ENCODE assay signal across 17 cellular contexts in the genomic region with DNA sequence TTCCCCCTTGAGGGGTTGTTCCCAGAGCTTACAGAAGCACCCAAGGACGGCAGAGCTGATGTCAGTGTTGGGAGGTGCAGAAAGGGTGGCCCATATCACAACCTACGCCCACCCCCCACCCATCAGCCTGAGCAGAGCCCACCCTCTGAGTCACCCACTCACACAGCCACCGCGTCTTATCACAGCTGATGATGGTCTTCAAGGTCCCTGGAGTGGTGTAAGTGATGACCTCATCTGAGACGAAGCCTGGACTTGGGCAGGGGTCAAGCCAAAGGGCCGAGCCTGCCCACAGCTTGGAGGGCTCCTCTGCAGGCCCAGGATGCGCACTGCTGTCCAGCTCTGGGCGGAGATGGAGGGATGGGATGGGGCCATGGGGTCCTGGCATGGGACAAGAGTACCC. TPM values are rescaled to one million over a fixed set of nuclear protein-coding genes. Genes with fewer than 3 reads are reported as not detected.
A peak's percentile ranks its signal among the peaks of the same experiment; 100 is the strongest.
DNase-seq lines count a peak whose midpoint lies in the region; ATAC-seq and TF ChIP-seq lines count a peak whose summit lies in the region.
"Had no signal": no experiment of that assay in that cellular context is flagged by ENCODE, and none has a peak within 500 bp of the region (broad histone marks: within the 10 kb centered on the region; RNA-seq: fewer than 3 reads in every experiment).

No MANE protein-coding gene starts in this region.

- intact Hi-C loops in breast epithelium (cut with DNase I; ENCODE audit: low total_unique reads): no loop called here

- peak overlapping the region; percentile 17 for H2AK5ac ChIP-seq in neuronal stem cell (ENCODE audit: low read depth, low read length)

- peak; percentile 46 for DNase-seq in fibroblast of the aortic adventitia (ENCODE audit: low read depth)
- no peak for DNase-seq in neuronal stem cell (ENCODE audit: low spot score)
- no peak for DNase-seq in breast epithelium (ENCODE audit: low spot score in 2 of 2)
- DNase-seq in stimulated activated CD4-positive, alpha-beta T cell treated with anti-CD3 and anti-CD28 coated beads, Interleukin-2, amount 100 ng/mL, for 48 hours: no peak
- DNase-seq: DMS153; NCI-H1436; NCI-H2171; NCI-H446; NK-92 treated with Interleukin-12 subunit alpha and Interleukin-12 subunit beta, amount 100 ng/mL, for 24 hours; SIG-M5 had no signal

- H3K4me2 ChIP-seq in BLaER1 (peak overlapping the region; percentile 97), neuronal stem cell (ENCODE audit: insufficient read depth, low read length, poor library complexity, severe bottlenecking) (no peak overlapping the region)
- H3K4me2 ChIP-seq: KMS-11 had no signal

- H3K9me3 ChIP-seq in BLaER1: no peaks in the 10 kb centered on the region
- no peaks in the 10 kb centered on the region for H3K9me3 ChIP-seq in HEK293 (ENCODE audit: control insufficient read depth, insufficient read depth, low read depth, low read length)
- no peaks in the 10 kb centered on the region for H3K9me3 ChIP-seq in neuronal stem cell (replicated peaks in 1 of 2; ENCODE audit: control insufficient read depth in 2 of 2, insufficient read depth in 1 of 2, low read depth in 1 of 2, low read length in 2 of 2)
- H3K9me3 ChIP-seq in breast epithelium: no peaks in the 10 kb centered on the region
- H3K9me3 ChIP-seq: Caco-2 had no signal

- H3K18ac ChIP-seq in neuronal stem cell (ENCODE audit: low read length): peak overlapping the region; percentile 5

- H2BK12ac ChIP-seq in neuronal stem cell (ENCODE audit: low read length): no peak overlapping the region

- no peak overlapping the region for H2AFZ ChIP-seq in neuronal stem cell (ENCODE audit: low read length)

- H3K4me1 ChIP-seq in BLaER1: peaks cover 81% of the 10 kb centered on the region
- H3K4me1 ChIP-seq in HEK293 (ENCODE audit: control insufficient read depth, insufficient read depth, low read length): no peaks in the 10 kb centered on the region
- H3K4me1 ChIP-seq in neuronal stem cell (ENCODE audit: control insufficient read depth in 2 of 2, insufficient read depth in 1 of 2, low read depth in 1 of 2, low read length in 2 of 2): peaks cover 7% of the 10 kb centered on the region in 2 donors
- no peaks in the 10 kb centered on the region for H3K4me1 ChIP-seq in breast epithelium

- no peak overlapping the region for H2BK5ac ChIP-seq in neuronal stem cell (ENCODE audit: low read length)

- TF ChIP-seq CTCF in HEK293 (tag by site-specific recombination; IDR thresholded peaks at IDR 0.05): no peak
- TF ChIP-seq CTCF in fibroblast of the aortic adventitia (IDR thresholded peaks at IDR 0.05; ENCODE audit: insufficient read depth, low read length): no peak
- no peak for TF ChIP-seq CTCF in breast epithelium (IDR thresholded peaks at IDR 0.05)

- H2BK15ac ChIP-seq in neuronal stem cell (ENCODE audit: low read length): no peak overlapping the region

- ATAC-seq in HG02973 (IDR thresholded peaks at IDR 0.05; ENCODE audit: unreplicated experiment): no peak

- H3K23ac ChIP-seq in neuronal stem cell (ENCODE audit: low read depth, low read length, poor library complexity): no peak overlapping the region

- no peak overlapping the region for H2BK120ac ChIP-seq in neuronal stem cell (ENCODE audit: low read depth, low read length)

- H3K4ac ChIP-seq in neuronal stem cell (ENCODE audit: low read length): no peak overlapping the region

- H3K9ac ChIP-seq in BLaER1: no peak overlapping the region
- no peak overlapping the region for H3K9ac ChIP-seq in neuronal stem cell (ENCODE audit: low read depth, low read length, poor library complexity)
- H3K9ac ChIP-seq: KMS-11 had no signal

- H4K91ac ChIP-seq in neuronal stem cell (ENCODE audit: low read depth, low read length, poor library complexity): no peak overlapping the region

- CTCF ChIA-PET in HEK293 (lab: Yijun Ruan, JAX): interaction anchor here (0.6 to 2.7 kb wide), 19 partner anchors 8 to 241 kb away, joined by 3 to 27 read pairs (median 4); no protein-coding TSS in a partner anchor

- H3K27ac ChIP-seq in BLaER1: peak overlapping the region; percentile 23; the same call in 1 of the 2 replicates
- no peak overlapping the region for H3K27ac ChIP-seq in HEK293 (ENCODE audit: extremely low read depth, low read depth, low read length)
- no peak overlapping the region for H3K27ac ChIP-seq in neuronal stem cell (replicated peaks; ENCODE audit: low read length)
- no peak overlapping the region for H3K27ac ChIP-seq in breast epithelium
- H3K27ac ChIP-seq: KMS-11 had no signal

- TF ChIP-seq POLR2A in breast epithelium (IDR thresholded peaks at IDR 0.05): no peak

- H3K27me3 ChIP-seq in BLaER1: peaks cover 4% of the 10 kb centered on the region; the same call in 1 of the 2 replicates
- peaks cover 0 to 63% (median 21%) of the 10 kb centered on the region in 3 experiments for H3K27me3 ChIP-seq in neuronal stem cell (ENCODE audit: control insufficient read depth in 3 of 3, insufficient read depth in 3 of 3, low read depth in 1 of 3, low read length in 3 of 3)
- H3K27me3 ChIP-seq in breast epithelium: peaks cover 0 to 12% of the 10 kb centered on the region in 2 donors

- no peak overlapping the region for H4K8ac ChIP-seq in neuronal stem cell (ENCODE audit: low read depth, low read length)

- H3K79me1 ChIP-seq in neuronal stem cell (ENCODE audit: low read depth, low read length): no peaks in the 10 kb centered on the region

- peak overlapping the region; percentile 26 for H3K14ac ChIP-seq in neuronal stem cell (ENCODE audit: low read length)

- no CpG with 5 or more reads among the region's 8 CpGs for WGBS in neuronal stem cell (ENCODE audit: extremely low coverage in 2 of 2, insufficient read length in 2 of 2, insufficient replicate concordance in 1 of 2), 2 donors

- peaks cover 4% of the 10 kb centered on the region for H3K36me3 ChIP-seq in BLaER1
- H3K36me3 ChIP-seq in HEK293 (ENCODE audit: control insufficient read depth in 2 of 2, insufficient read depth in 1 of 2, low read length in 2 of 2): no peaks in the 10 kb centered on the region
- no peaks in the 10 kb centered on the region for H3K36me3 ChIP-seq in neuronal stem cell (replicated peaks in 1 of 2; ENCODE audit: control insufficient read depth in 2 of 2, insufficient read depth in 2 of 2, low read length in 2 of 2)
- H3K36me3 ChIP-seq in breast epithelium: no peaks in the 10 kb centered on the region

- H3K4me3 ChIP-seq in BLaER1 (no peak overlapping the region), HEK293 (ENCODE audit: low read depth, low read length) (no peak overlapping the region), fibroblast of the aortic adventitia (ENCODE audit: low read depth, low read length) (no peak overlapping the region), neuronal stem cell (ENCODE audit: low read length in 2 of 2) (no peak overlapping the region), breast epithelium (no peak overlapping the region)

- POLR2A ChIA-PET in HEK293 (lab: Yijun Ruan, JAX): no interaction called here

- peaks cover 17% of the 10 kb centered on the region for H4K20me1 ChIP-seq in BLaER1

TF ChIP-seq in HEK293, 187 proteins besides CTCF, POLR2A, EP300 and RAD21 (continues in another document):
- TF ChIP-seq ZNF398 (tag by site-specific recombination; IDR thresholded peaks at IDR 0.05): no peak
- TF ChIP-seq EGR2 (tag by site-specific recombination; IDR thresholded peaks at IDR 0.05; ENCODE audit: low read depth): peak; percentile 78
- TF ChIP-seq ZNF37A (tag by site-specific recombination; IDR thresholded peaks at IDR 0.05): no peak
- peak; percentile 30; the same call in 1 of the 2 replicates for TF ChIP-seq ZNF366 (tag by site-specific recombination; conservative IDR thresholded peaks at IDR 0.05)
- TF ChIP-seq, protein P1, sequence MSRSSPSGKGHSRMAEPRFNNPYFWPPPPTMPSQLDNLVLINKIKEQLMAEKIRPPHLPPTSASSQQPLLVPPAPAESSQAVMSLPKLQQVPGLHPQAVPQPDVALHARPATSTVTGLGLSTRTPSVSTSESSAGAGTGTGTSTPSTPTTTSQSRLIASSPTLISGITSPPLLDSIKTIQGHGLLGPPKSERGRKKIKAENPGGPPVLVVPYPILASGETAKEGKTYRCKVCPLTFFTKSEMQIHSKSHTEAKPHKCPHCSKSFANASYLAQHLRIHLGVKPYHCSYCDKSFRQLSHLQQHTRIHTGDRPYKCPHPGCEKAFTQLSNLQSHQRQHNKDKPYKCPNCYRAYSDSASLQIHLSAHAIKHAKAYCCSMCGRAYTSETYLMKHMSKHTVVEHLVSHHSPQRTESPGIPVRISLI (tag by site-specific recombination; IDR thresholded peaks at IDR 0.05): no peak
- TF ChIP-seq KLF1 (tag by site-specific recombination; IDR thresholded peaks at IDR 0.05): peak; percentile 83
- no peak for TF ChIP-seq ZNF133 (tag by site-specific recombination; IDR thresholded peaks at IDR 0.05)
- no peak for TF ChIP-seq MYNN (tag by site-specific recombination; IDR thresholded peaks at IDR 0.05; ENCODE audit: borderline replicate concordance)
- TF ChIP-seq, protein P2, sequence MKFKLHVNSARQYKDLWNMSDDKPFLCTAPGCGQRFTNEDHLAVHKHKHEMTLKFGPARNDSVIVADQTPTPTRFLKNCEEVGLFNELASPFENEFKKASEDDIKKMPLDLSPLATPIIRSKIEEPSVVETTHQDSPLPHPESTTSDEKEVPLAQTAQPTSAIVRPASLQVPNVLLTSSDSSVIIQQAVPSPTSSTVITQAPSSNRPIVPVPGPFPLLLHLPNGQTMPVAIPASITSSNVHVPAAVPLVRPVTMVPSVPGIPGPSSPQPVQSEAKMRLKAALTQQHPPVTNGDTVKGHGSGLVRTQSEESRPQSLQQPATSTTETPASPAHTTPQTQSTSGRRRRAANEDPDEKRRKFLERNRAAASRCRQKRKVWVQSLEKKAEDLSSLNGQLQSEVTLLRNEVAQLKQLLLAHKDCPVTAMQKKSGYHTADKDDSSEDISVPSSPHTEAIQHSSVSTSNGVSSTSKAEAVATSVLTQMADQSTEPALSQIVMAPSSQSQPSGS (tag by site-specific recombination; IDR thresholded peaks at IDR 0.05; ENCODE audit: low read depth): peak; percentile 68

RNA-seq across cellular contexts. Expression of gene HTRA3, which starts 3.0 kb away (rescaled TPM):
- total RNA-seq in fibroblast of the aortic adventitia (ENCODE audit: low replicate concordance) (7.6 and 9.6 TPM in 2 replicates), breast epithelium (10 to 100 TPM in 2 of 3 donors, 1 to 10 TPM in 1; 8.5 to 53.9 (median 19.7) TPM)
- 2.9 TPM for polyA plus RNA-seq in neuronal stem cell (2013, experiment 1 of 2)
- 2.8 TPM for polyA plus RNA-seq in neuronal stem cell (2013, experiment 2 of 2)
- total RNA-seq: CD4-positive, CD25-positive, alpha-beta regulatory T cell; OCI-LY7 had no signal
- polyA plus RNA-seq: CD4-positive, CD25-positive, alpha-beta regulatory T cell had no signal
